8 cellular contexts compared by ENCODE assay signal in genomic region chr11:34174411-34175041, GRCh38.
DNase-seq lines count a peak whose midpoint lies in the region; ATAC-seq and TF ChIP-seq lines count a peak whose summit lies in the region.

No MANE protein-coding gene starts in this region.

- TF ChIP-seq CTCF in PC-9 (conservative IDR thresholded peaks at IDR 0.05) (peak; percentile 92), fibroblast of pulmonary artery (IDR thresholded peaks at IDR 0.05; ENCODE audit: low read length, missing control alignments) (peak; percentile 84), nephron progenitor cell (IDR thresholded peaks at IDR 0.05) (peak; percentile 94)

- POLR2A ChIA-PET in PC-9 (lab: Charles Lee; ENCODE audit: unreplicated experiment), result interaction anchor here (0.6 kb wide), 2 partner anchors 85 to 766 kb away, joined by 3 to 9 read pairs; no protein-coding TSS in a partner anchor

- H3K4me3 Mint-ChIP-seq in nephron progenitor cell, result peak overlapping the region; percentile 67

- H3K4me1 Mint-ChIP-seq in nephron progenitor cell, result peaks cover 26% of the 10 kb centered on the region

- CTCF ChIA-PET in PC-9 (lab: Charles Lee), result interaction anchor here (0.6 to 1.7 kb wide), 18 partner anchors 9 to 187 kb away, joined by 3 to 24 read pairs (median 6); partner anchors contain the start of gene ABTB2

- H3K27ac ChIP-seq in HUES6 (ENCODE audit: low read depth, low read length), result no peak overlapping the region
- no peak overlapping the region for H3K27ac ChIP-seq in PC-9

- H3K36me3 ChIP-seq in HUES6 (ENCODE audit: control insufficient read depth, insufficient read depth, low read length) (no peaks in the 10 kb centered on the region), PC-9 (ENCODE audit: low read depth) (peaks cover 6% of the 10 kb centered on the region; the same call in 1 of the 2 replicates)

- ATAC-seq in GM21390 (IDR thresholded peaks at IDR 0.05; ENCODE audit: unreplicated experiment), result peak; percentile 84
- ATAC-seq in stimulated activated naive CD8-positive, alpha-beta T cell treated with anti-CD3 and anti-CD28 coated beads, Interleukin-15, Interleukin-2, amounts not matched to agents 100 U/mL and 50 U/mL, for 24 hours, result peak; percentile 97

- H3K9me3 ChIP-seq in HUES6 (ENCODE audit: control insufficient read depth, insufficient read depth, low read depth, low read length) (no peaks in the 10 kb centered on the region), PC-9 (ENCODE audit: insufficient read depth, low read depth) (no peaks in the 10 kb centered on the region)

- H3K4me2 ChIP-seq in PC-9, result peak overlapping the region; percentile 80

- peak; percentile 95 for DNase-seq in D341Med (ENCODE audit: low spot score)
- DNase-seq in PC-9, result peak; percentile 53 to 85
- peak; percentile 61 for DNase-seq in activated T-helper 1 cell treated with Interleukin-2 at 50 U/mL for 16 hours (ENCODE audit: low read depth)
- DNase-seq in fibroblast of pulmonary artery (ENCODE audit: low read depth), result peak; percentile 73
- peak; percentile 92 for DNase-seq in nephron progenitor cell
- peak; percentile 90 for DNase-seq in stimulated activated naive CD8-positive, alpha-beta T cell treated with anti-CD3 and anti-CD28 coated beads, Interleukin-15, Interleukin-2, amounts not matched to agents 100 U/mL and 50 U/mL, for 24 hours

- H3K36me3 Mint-ChIP-seq in nephron progenitor cell (ENCODE audit: low read depth), result no peaks in the 10 kb centered on the region

- H2AFZ ChIP-seq in PC-9, result no peak overlapping the region

- H3K4me3 ChIP-seq in HUES6 (ENCODE audit: low read depth, low read length), result peak overlapping the region; percentile 57
- H3K4me3 ChIP-seq in PC-9, result peak overlapping the region; percentile 40; the same call in 1 of the 2 replicates
- H3K4me3 ChIP-seq in fibroblast of pulmonary artery (replicated peaks; ENCODE audit: low read depth, low read length), result peak overlapping the region; percentile 36

- peaks cover 35% of the 10 kb centered on the region for H3F3A ChIP-seq in PC-9 (ENCODE audit: insufficient read depth, low read depth)

- H3K4me1 ChIP-seq in HUES6 (ENCODE audit: control insufficient read depth, insufficient read depth, low read length), result peaks cover 5% of the 10 kb centered on the region; the same call in 1 of the 2 replicates
- H3K4me1 ChIP-seq in PC-9 (replicated peaks; ENCODE audit: insufficient read depth), result peaks cover 8% of the 10 kb centered on the region

- H3K27me3 ChIP-seq in HUES6 (ENCODE audit: control insufficient read depth, insufficient read depth, low read length) (0 out of 2 replicates have a peak, but pooled peaks cover 6% of the 10 kb centered on the region), PC-9 (ENCODE audit: insufficient read depth, low read depth) (no peaks in the 10 kb centered on the region)

- H3K9me2 ChIP-seq in PC-9 (ENCODE audit: insufficient read depth), result no peaks in the 10 kb centered on the region

- intact Hi-C loops in PC-9 (cut with micrococcal nuclease; ENCODE audit: unreplicated experiment), result loop anchor here (1.0 to 2.0 kb wide), 3 partner anchors 128 to 294 kb away; no protein-coding TSS in a partner anchor

- H3K9ac ChIP-seq in HUES6 (ENCODE audit: low read length), result peak overlapping the region; percentile 44

- peaks cover 7% of the 10 kb centered on the region; the same call in 1 of the 2 replicates for H4K20me1 ChIP-seq in PC-9 (ENCODE audit: insufficient read depth)

- no TSS peak for BruUV-seq in PC-9 (replicated peaks; lab: Mats Ljungman, UMichigan)

- peaks cover 75% of the 10 kb centered on the region for H3K27me3 Mint-ChIP-seq in nephron progenitor cell (ENCODE audit: low read depth, poor library complexity)

- no peaks in the 10 kb centered on the region for H3K9me3 Mint-ChIP-seq in nephron progenitor cell

- H3K27ac Mint-ChIP-seq in nephron progenitor cell, result no peak overlapping the region

- H3K79me2 ChIP-seq in PC-9 (ENCODE audit: low read depth), result peaks cover 23% of the 10 kb centered on the region
